ENCODE assay signal across 11 cellular contexts in genomic region chr18:58525517-58525916, GRCh38.
DNase-seq lines count a peak whose midpoint lies in the region; ATAC-seq and TF ChIP-seq lines count a peak whose summit lies in the region.
"Had no signal": no experiment of that assay in that cellular context is flagged by ENCODE, and none has a peak within 500 bp of the region (broad histone marks: within the 10 kb centered on the region; RNA-seq: fewer than 3 reads in every experiment).

No MANE protein-coding gene starts in this region.

- intact Hi-C loops in Calu3 (cut with micrococcal nuclease; ENCODE audit: unreplicated experiment), result loop anchor here (5.0 to 10.0 kb wide), 2 partner anchors 57 to 549 kb away; no protein-coding TSS in a partner anchor
- intact Hi-C loops in left colon (cut with DNase I, micrococcal nuclease), result loop anchor here in 1 of 2 donors (10.0 kb wide), 1 partner anchor 549 kb away; no protein-coding TSS in a partner anchor

- no peak for DNase-seq in Calu3
- no peak for DNase-seq in memory B cell (ENCODE audit: low spot score in 2 of 2)
- no peak for DNase-seq in left colon
- DNase-seq in GM19238 (ENCODE audit: insufficient read length, low spot score), result no peak
- no peak for DNase-seq in activated CD4-positive, CD25-positive, alpha-beta regulatory T cell treated with anti-CD3 and anti-CD28 coated beads, Interleukin-2, amount 50 U/mL, for 72 hours

- no peaks in the 10 kb centered on the region for H3K27me3 Mint-ChIP-seq in Calu3 (ENCODE audit: unreplicated experiment)
- no peaks in the 10 kb centered on the region for H3K27me3 Mint-ChIP-seq in IgD-negative memory B cell
- no peaks in the 10 kb centered on the region for H3K27me3 Mint-ChIP-seq in memory B cell

- H3K4me1 Mint-ChIP-seq in Calu3 (ENCODE audit: low read depth, unreplicated experiment), result peaks cover 63% of the 10 kb centered on the region
- H3K4me1 Mint-ChIP-seq in IgD-negative memory B cell, result peaks cover 18 to 24% (median 22%) of the 10 kb centered on the region in 3 donors
- peaks cover 18% of the 10 kb centered on the region for H3K4me1 Mint-ChIP-seq in memory B cell
- H3K4me1 Mint-ChIP-seq: neural crest cell had no signal

- TF ChIP-seq CTCF in Calu3 (IDR thresholded peaks at IDR 0.05; ENCODE audit: unreplicated experiment), result no peak

- no TSS peak for BruUV-seq in Calu3 (replicated peaks; lab: Mats Ljungman, UMichigan)

- H3K4me3 Mint-ChIP-seq in Calu3 (ENCODE audit: low read depth, unreplicated experiment) (no peak overlapping the region), IgD-negative memory B cell (peak overlapping the region in 2 of 4 donors; percentile 37 to 49), memory B cell (peak overlapping the region; percentile 30)
- H3K4me3 Mint-ChIP-seq: dendritic cell treated with granulocyte-macrophage colony-stimulating factor and Interleukin-4, amounts not matched to agents 40 ng/mL and 50 ng/mL, for 4 days; neural crest cell had no signal

- ATAC-seq in GM21381 (IDR thresholded peaks at IDR 0.05; ENCODE audit: unreplicated experiment) (peak; percentile 24), memory B cell (ENCODE audit: low read depth) (peak; percentile 73), left colon (no peak), GM21717 (IDR thresholded peaks at IDR 0.05; ENCODE audit: unreplicated experiment) (no peak)
- ATAC-seq: Right ventricle myocardium inferior had no signal

- peak overlapping the region; percentile 77 for H3K27ac Mint-ChIP-seq in Calu3 (ENCODE audit: unreplicated experiment)
- H3K27ac Mint-ChIP-seq in IgD-negative memory B cell, result peak overlapping the region in 2 of 3 donors; percentile 1 to 80
- H3K27ac Mint-ChIP-seq in memory B cell, result peak overlapping the region; percentile 80
- H3K27ac Mint-ChIP-seq: dendritic cell treated with granulocyte-macrophage colony-stimulating factor and Interleukin-4, amounts not matched to agents 40 ng/mL and 50 ng/mL, for 4 days had no signal

- peaks cover 7% of the 10 kb centered on the region for H3K36me3 Mint-ChIP-seq in Calu3 (ENCODE audit: insufficient read depth, unreplicated experiment)
- no peaks in the 10 kb centered on the region for H3K36me3 Mint-ChIP-seq in IgD-negative memory B cell
- no peaks in the 10 kb centered on the region for H3K36me3 Mint-ChIP-seq in memory B cell

- CTCF ChIA-PET in Calu3 (lab: Charles Lee), result interaction anchor here (2.3 kb wide), 1 partner anchor 239 kb away, joined by 7 read pairs; no protein-coding TSS in a partner anchor

- no peaks in the 10 kb centered on the region for H3K9me3 Mint-ChIP-seq in Calu3 (ENCODE audit: low read depth, unreplicated experiment)
- no peaks in the 10 kb centered on the region for H3K9me3 Mint-ChIP-seq in IgD-negative memory B cell
- no peaks in the 10 kb centered on the region for H3K9me3 Mint-ChIP-seq in memory B cell
- H3K9me3 Mint-ChIP-seq: dendritic cell treated with granulocyte-macrophage colony-stimulating factor and Interleukin-4, amounts not matched to agents 40 ng/mL and 50 ng/mL, for 4 days; neural crest cell had no signal

Comparison
In these comparisons a context has a peak if more than half of its experiments do, and no peak if none do; other contexts are left out.
1. ATAC-seq: peak in GM21381 (single experiment) and memory B cell (single experiment); none in left colon (single experiment) and GM21717 (single experiment).
2. Peak in every context shown above with its lines, with median percentiles within 50 percentile points of each other: H3K27ac Mint-ChIP-seq.